12 cellular contexts compared by ENCODE assay signal in the genomic region with DNA sequence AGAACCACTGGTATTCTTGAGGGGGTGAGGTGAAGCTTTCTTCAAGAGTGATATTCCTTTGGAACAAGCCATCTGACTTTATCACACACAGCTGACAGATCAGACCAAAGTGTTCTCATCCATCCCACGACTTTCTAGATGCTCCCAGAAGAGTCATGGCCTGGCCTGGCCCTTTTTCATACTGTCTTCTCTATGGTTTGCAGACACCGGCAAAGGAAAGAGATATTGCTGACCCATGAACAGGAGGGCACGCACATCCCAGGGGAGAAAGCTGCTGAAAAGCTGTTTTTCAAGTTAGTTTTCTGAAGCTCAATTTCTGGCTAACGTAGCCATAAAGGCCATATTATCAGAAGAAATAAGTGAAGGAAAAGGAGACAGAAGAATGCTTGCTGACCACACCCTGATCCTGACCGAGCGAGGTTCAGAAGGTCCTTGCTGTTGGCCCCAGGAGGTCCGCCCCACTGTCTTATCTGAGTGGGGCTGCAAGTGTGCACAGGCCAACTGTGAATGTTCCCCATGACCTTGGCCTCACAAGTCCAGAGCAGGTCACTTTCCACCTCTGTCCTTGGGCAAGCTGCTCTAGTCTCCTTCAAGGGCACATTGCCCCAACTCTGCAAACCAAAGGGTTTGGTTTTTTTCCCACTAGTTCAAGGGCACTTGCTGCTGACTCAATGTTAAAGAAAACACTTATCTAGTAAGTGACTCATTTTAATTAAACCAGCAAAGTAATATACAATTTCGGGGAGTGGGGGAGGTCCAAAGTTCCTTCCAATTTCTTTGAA. TPM values are rescaled to one million over a fixed set of nuclear protein-coding genes. Genes with fewer than 3 reads are reported as not detected.
DNase-seq lines count a peak whose midpoint lies in the region; ATAC-seq and TF ChIP-seq lines count a peak whose summit lies in the region.
"Had no signal": no experiment of that assay in that cellular context is flagged by ENCODE, and none has a peak within 500 bp of the region (broad histone marks: within the 10 kb centered on the region; RNA-seq: fewer than 3 reads in every experiment).

No MANE protein-coding gene starts in this region.

- H3K36me3 ChIP-seq in Loucy (ENCODE audit: insufficient read depth, low read length), result no peaks in the 10 kb centered on the region
- H3K36me3 ChIP-seq: SJSA1 had no signal

- no peaks in the 10 kb centered on the region for H3F3A ChIP-seq in Loucy (ENCODE audit: low read depth)

- POLR2A ChIA-PET in CD4-positive, alpha-beta T cell (lab: Charles Lee), result interaction anchor here (1.0 to 3.5 kb wide), 5 partner anchors 8 to 140 kb away, joined by 3 to 34 read pairs (median 5); partner anchors contain the start of gene ENTPD6

- no peaks in the 10 kb centered on the region for H3K9me3 Mint-ChIP-seq in CD4-positive, alpha-beta T cell
- H3K9me3 Mint-ChIP-seq in osteocyte (ENCODE audit: unreplicated experiment), result no peaks in the 10 kb centered on the region

- H3K4me1 ChIP-seq in Loucy (ENCODE audit: insufficient read depth, low read length, poor library complexity, severe bottlenecking), result peaks cover 76% of the 10 kb centered on the region

- H3K9me3 ChIP-seq in CD4-positive, alpha-beta T cell (ENCODE audit: control insufficient read depth, low read length), result no peaks in the 10 kb centered on the region
- no peaks in the 10 kb centered on the region for H3K9me3 ChIP-seq in Loucy (ENCODE audit: insufficient read depth, low read depth, low read length)
- H3K9me3 ChIP-seq: SJSA1 had no signal

- peaks cover 66% of the 10 kb centered on the region for H3K79me2 ChIP-seq in Loucy (ENCODE audit: insufficient read depth, low read length)

- peak overlapping the region; percentile 97 for H3K9ac ChIP-seq in Loucy (ENCODE audit: low read depth, low read length, poor library complexity, severe bottlenecking)

- no peak overlapping the region for H2AFZ ChIP-seq in Loucy (ENCODE audit: low read length)

- H3K4me3 ChIP-seq in Loucy (ENCODE audit: low read length, poor library complexity, severe bottlenecking) (peak overlapping the region; percentile 92), dorsolateral prefrontal cortex (peak overlapping the region in 58 of 59 donors; percentile 15 to 95 (median 80))

- no peak for ATAC-seq in CD4-positive, alpha-beta T cell (ENCODE audit: poor library complexity)

- H3K36me3 Mint-ChIP-seq in CD4-positive, alpha-beta T cell (ENCODE audit: low read depth), result peaks cover 19% of the 10 kb centered on the region
- H3K36me3 Mint-ChIP-seq in osteocyte (ENCODE audit: unreplicated experiment), result no peaks in the 10 kb centered on the region

- peak overlapping the region; percentile 88 for H3K27ac Mint-ChIP-seq in CD4-positive, alpha-beta T cell
- H3K27ac Mint-ChIP-seq in osteocyte (ENCODE audit: unreplicated experiment), result no peak overlapping the region

- no peak for TF ChIP-seq CTCF in CD4-positive, alpha-beta T cell (IDR thresholded peaks at IDR 0.05)
- no peak for TF ChIP-seq CTCF in Loucy (conservative IDR thresholded peaks at IDR 0.05; ENCODE audit: low read length)
- TF ChIP-seq CTCF in dorsolateral prefrontal cortex (IDR thresholded peaks at IDR 0.05 in 54 of 56, conservative IDR thresholded peaks at IDR 0.05 in 2 of 56; ENCODE audit: low read depth in 1 of 56, partially characterized antibody in 56 of 56), result no peak
- TF ChIP-seq CTCF in osteocyte (IDR thresholded peaks at IDR 0.05), result no peak

- H3K27me3 ChIP-seq in CD4-positive, alpha-beta T cell (ENCODE audit: control insufficient read depth, insufficient read depth, low read length), result no peaks in the 10 kb centered on the region
- H3K27me3 ChIP-seq in Loucy (ENCODE audit: insufficient read depth, low read length, poor library complexity, severe bottlenecking), result no peaks in the 10 kb centered on the region
- peaks cover 0 to 5% (median 0%) of the 10 kb centered on the region in 45 donors for H3K27me3 ChIP-seq in dorsolateral prefrontal cortex
- H3K27me3 ChIP-seq: SJSA1 had no signal

- H3K4me2 ChIP-seq in Loucy (ENCODE audit: low read depth, low read length, poor library complexity, severe bottlenecking), result peak overlapping the region; percentile 86

- H3K9me2 ChIP-seq in Loucy (replicated peaks; ENCODE audit: low read depth, low read length), result no peaks in the 10 kb centered on the region

- intact Hi-C loops in CD4-positive, alpha-beta T cell (cut with DNase I, micrococcal nuclease), result loop anchor here in 1 of 2 experiments (5.0 to 10.0 kb wide), 4 partner anchors 191 to 1704 kb away; partner anchors contain the start of genes ABHD12, NAPB, NXT1 and PYGB
- intact Hi-C loops in dorsolateral prefrontal cortex (cut with DNase I), result loop anchor here in 1 of 2 donors (2.0 to 5.0 kb wide), 3 partner anchors 15 to 351 kb away; partner anchors contain the start of gene GINS1

- H3K27me3 Mint-ChIP-seq in CD4-positive, alpha-beta T cell, result no peaks in the 10 kb centered on the region
- H3K27me3 Mint-ChIP-seq in osteocyte (ENCODE audit: unreplicated experiment), result peaks cover 25% of the 10 kb centered on the region

- H3K27ac ChIP-seq in CD4-positive, alpha-beta T cell (ENCODE audit: low read depth, low read length), result peak overlapping the region; percentile 89
- H3K27ac ChIP-seq in dorsolateral prefrontal cortex, result peak overlapping the region in 56 of 59 donors; percentile 44 to 99 (median 94)

- peaks cover 38% of the 10 kb centered on the region for H4K20me1 ChIP-seq in Loucy (ENCODE audit: insufficient read depth, low read length, poor library complexity, severe bottlenecking)

- CTCF ChIA-PET in CD4-positive, alpha-beta T cell (lab: Charles Lee), result no interaction called here

- no peak for DNase-seq in CD4-positive, alpha-beta T cell
- DNase-seq in dorsolateral prefrontal cortex, result peak in 2 of 10 donors; percentile 20 to 24
- no peak for DNase-seq in osteocyte (ENCODE audit: extremely low spot score, unreplicated experiment)
- no peak for DNase-seq in NAMALWA (ENCODE audit: low spot score)
- DNase-seq in central memory CD4-positive, alpha-beta T cell, result no peak
- no peak for DNase-seq in GF-D8 (lab: John Stamatoyannopoulos, UW)
- DNase-seq in T1000 (lab: John Stamatoyannopoulos, UW), result no peak
- DNase-seq: KG1 had no signal

- H3K4me1 Mint-ChIP-seq in CD4-positive, alpha-beta T cell (ENCODE audit: low read depth), result peaks cover 78% of the 10 kb centered on the region
- peaks cover 40% of the 10 kb centered on the region for H3K4me1 Mint-ChIP-seq in osteocyte (ENCODE audit: unreplicated experiment)

- peak overlapping the region; percentile 88 for H3K4me3 Mint-ChIP-seq in CD4-positive, alpha-beta T cell
- H3K4me3 Mint-ChIP-seq in osteocyte (ENCODE audit: unreplicated experiment), result peak overlapping the region; percentile 75

RNA-seq across cellular contexts. Expression of gene ACSS1, which starts 2.0 kb away (rescaled TPM):
- 10 to 100 TPM; 18.9 TPM for total RNA-seq in CD4-positive, alpha-beta T cell
- total RNA-seq in dorsolateral prefrontal cortex (100 to 1,000 TPM in 2 of 120 experiments, 10 to 100 TPM in 118; 18.5 to 154 (median 56.4) TPM), osteocyte (7.6 and 8.2 TPM in 2 replicates)

RNA-seq across cellular contexts. Expression of gene VSX1, which starts 26.0 kb away (rescaled TPM):
- total RNA-seq in CD4-positive, alpha-beta T cell, result not detected
- total RNA-seq in dorsolateral prefrontal cortex (10 to 100 TPM in 2 of 120 experiments, 1 to 10 TPM in 118; 1.2 to 12.1 (median 4.6) TPM), osteocyte (not detected in 2 replicates)
- total RNA-seq: bronchial epithelial cell, H4, SJSA1 had no signal
